In genomic region chr7:6855563-6856131, GRCh38 we compare ENCODE assay signal across 8 cellular contexts. TPM values are rescaled to one million over a fixed set of nuclear protein-coding genes. Genes with fewer than 3 reads are reported as not detected.
A peak's percentile ranks its signal among the peaks of the same experiment; 100 is the strongest.
DNase-seq lines count a peak whose midpoint lies in the region; ATAC-seq, FAIRE-seq and TF ChIP-seq lines count a peak whose summit lies in the region.
"Not testable (repeated sequence)": the region's sequence is repeated elsewhere in the genome, so short reads cannot be mapped to it uniquely, and the experiment has no call there.

No MANE protein-coding gene starts in this region.

- not testable (repeated sequence) for H3K27me3 Mint-ChIP-seq in activated naive CD8-positive, alpha-beta T cell treated with anti-CD3 and anti-CD28 coated beads, Interleukin-2, amount 10 ng/mL, durations not matched to agents 7 days and 5 days; osteocyte (ENCODE audit: unreplicated experiment)

- H3K9me3 ChIP-seq in BLaER1; HUES48 (ENCODE audit: control insufficient read depth, insufficient read depth, low read length); WERI-Rb-1 (ENCODE audit: severe bottlenecking); H1 (ENCODE audit: insufficient read depth in 2 of 2, low read depth in 1 of 2, low read length in 1 of 2); keratinocyte (ENCODE audit: control insufficient read depth, low read depth, low read length); thoracic aorta: not testable (repeated sequence)

- not testable (repeated sequence) for H4K91ac ChIP-seq in H1 (replicated peaks; ENCODE audit: insufficient read length, low read length)

- not testable (repeated sequence) for H3K27ac ChIP-seq in BLaER1; HUES48 (ENCODE audit: low read depth, low read length); WERI-Rb-1; H1 (ENCODE audit: low read depth, low read length); keratinocyte (ENCODE audit: control insufficient read depth, insufficient read depth, low read length); thoracic aorta

- peak overlapping the region; percentile 70 for H3K4me2 ChIP-seq in BLaER1
- peak overlapping the region; percentile 56 to 65 for H3K4me2 ChIP-seq in H1 (ENCODE audit: insufficient read depth in 1 of 2, low read depth in 2 of 2, low read length in 2 of 2)
- H3K4me2 ChIP-seq in keratinocyte (ENCODE audit: control insufficient read depth, extremely low read depth, insufficient read depth, low read depth, low read length): peak overlapping the region; percentile 58

- CTCF ChIA-PET in H1 (lab: Charles Lee; ENCODE audit: partially characterized antibody): interaction anchor here (0.7 to 1.2 kb wide), 2 partner anchors 248 to 699 kb away, joined by 3 read pairs; no protein-coding TSS in a partner anchor

- not testable (repeated sequence) for H2BK20ac ChIP-seq in H1 (ENCODE audit: low read length)

- H4K20me1 ChIP-seq in BLaER1; H1 (replicated peaks in 1 of 2; ENCODE audit: control insufficient read depth in 1 of 2, insufficient read depth in 2 of 2, low read length in 2 of 2); keratinocyte (ENCODE audit: control insufficient read depth, extremely low read depth, insufficient read depth, low read length): not testable (repeated sequence)

- H3K14ac ChIP-seq in H1 (ENCODE audit: insufficient read length): not testable (repeated sequence)

- H3K36me3 ChIP-seq in BLaER1; HUES48 (ENCODE audit: control insufficient read depth, insufficient read depth, low read length); WERI-Rb-1; H1 (ENCODE audit: control insufficient read depth in 2 of 4, insufficient read depth in 4 of 4, low read length in 3 of 4); keratinocyte (ENCODE audit: control insufficient read depth in 2 of 2, extremely low read depth in 1 of 2, insufficient read depth in 2 of 2, low read length in 2 of 2); thoracic aorta: not testable (repeated sequence)

- H3K79me2 ChIP-seq in H1 (ENCODE audit: control insufficient read depth in 1 of 2, insufficient read depth in 2 of 2, low read length in 2 of 2); keratinocyte (ENCODE audit: control insufficient read depth, insufficient read depth, low read length): not testable (repeated sequence)

- H3K18ac ChIP-seq in H1 (ENCODE audit: extremely low read depth, low read length): not testable (repeated sequence)

- H3K9me3 Mint-ChIP-seq in activated naive CD8-positive, alpha-beta T cell treated with anti-CD3 and anti-CD28 coated beads, Interleukin-2, amount 10 ng/mL, durations not matched to agents 7 days and 5 days; osteocyte (ENCODE audit: unreplicated experiment): not testable (repeated sequence)

- not testable (repeated sequence) for H3K4ac ChIP-seq in H1 (replicated peaks; ENCODE audit: insufficient read length, low read depth, low read length)

- POLR2A ChIA-PET in activated naive CD8-positive, alpha-beta T cell treated with anti-CD3 and anti-CD28 coated beads, Interleukin-2, amount 10 ng/mL, durations not matched to agents 7 days and 5 days (lab: Charles Lee); H1 (lab: Charles Lee; ENCODE audit: partially characterized antibody): not testable (repeated sequence)

- not testable (repeated sequence) for H3K23me2 ChIP-seq in H1 (ENCODE audit: low read depth, low read length)

- not testable (repeated sequence) for H3K36me3 Mint-ChIP-seq in activated naive CD8-positive, alpha-beta T cell treated with anti-CD3 and anti-CD28 coated beads, Interleukin-2, amount 10 ng/mL, durations not matched to agents 7 days and 5 days; osteocyte (ENCODE audit: unreplicated experiment)

- H3K56ac ChIP-seq in H1 (replicated peaks; ENCODE audit: insufficient read length, low read depth, low read length): not testable (repeated sequence)

- H3K23ac ChIP-seq in H1 (ENCODE audit: insufficient read length): not testable (repeated sequence)

- H3K9me1 ChIP-seq in keratinocyte (ENCODE audit: control insufficient read depth, extremely low read depth, insufficient read depth, low read length): not testable (repeated sequence)

- H3K27ac Mint-ChIP-seq in activated naive CD8-positive, alpha-beta T cell treated with anti-CD3 and anti-CD28 coated beads, Interleukin-2, amount 10 ng/mL, durations not matched to agents 7 days and 5 days; osteocyte (ENCODE audit: unreplicated experiment): not testable (repeated sequence)

- H2AK5ac ChIP-seq in H1 (ENCODE audit: low read depth, low read length): not testable (repeated sequence)

- not testable (repeated sequence) for H3K79me1 ChIP-seq in H1 (ENCODE audit: low read depth, low read length)

- 7% methylated on average over 18 of the region's 47 CpGs; no CpG with 5 or more reads in 1 of the 2 experiments for WGBS in H1 (ENCODE audit: extremely low coverage in 1 of 2, insufficient coverage in 1 of 2, insufficient read length in 1 of 2, insufficient replicate concordance in 2 of 2, low coverage in 1 of 2, low lambda C conversion rate in 2 of 2, missing lambda C conversion rate in 1 of 2), 2 experiments

- peaks cover 26% of the 10 kb centered on the region for H3K4me1 ChIP-seq in BLaER1
- not testable (repeated sequence) for H3K4me1 ChIP-seq in HUES48 (ENCODE audit: control insufficient read depth, insufficient read depth, low read length); H1 (replicated peaks in 1 of 4; ENCODE audit: control insufficient read depth in 3 of 4, insufficient read depth in 4 of 4, low read length in 3 of 4); keratinocyte (ENCODE audit: control insufficient read depth, extremely low read depth, insufficient read depth, low read length); thoracic aorta (ENCODE audit: control insufficient read depth in 1 of 2, low read depth in 2 of 2)

- TF ChIP-seq RAD21 in H1 (IDR thresholded peaks at IDR 0.05 in 1 of 2, conservative IDR thresholded peaks at IDR 0.05 in 1 of 2; ENCODE audit: low read depth in 2 of 2, low read length in 2 of 2): not testable (repeated sequence)

- TF ChIP-seq EP300 in H1 (IDR thresholded peaks at IDR 0.05; ENCODE audit: borderline replicate concordance in 1 of 2, low read depth in 2 of 2, low read length in 2 of 2): not testable (repeated sequence)

- H3K4me1 Mint-ChIP-seq in activated naive CD8-positive, alpha-beta T cell treated with anti-CD3 and anti-CD28 coated beads, Interleukin-2, amount 10 ng/mL, durations not matched to agents 7 days and 5 days; osteocyte (ENCODE audit: unreplicated experiment): not testable (repeated sequence)

- peaks cover 38% of the 10 kb centered on the region for H3K27me3 ChIP-seq in BLaER1
- not testable (repeated sequence) for H3K27me3 ChIP-seq in HUES48 (ENCODE audit: control insufficient read depth, insufficient read depth, low read length); WERI-Rb-1 (ENCODE audit: insufficient read depth, low read depth, severe bottlenecking); H1 (replicated peaks in 1 of 4; ENCODE audit: control insufficient read depth in 3 of 4, extremely low read depth in 1 of 4, insufficient read depth in 3 of 4, low read length in 3 of 4); keratinocyte (ENCODE audit: control insufficient read depth, extremely low read depth, insufficient read depth, low read length); thoracic aorta (replicated peaks; ENCODE audit: insufficient read depth)

- not testable (repeated sequence) for H3K9ac ChIP-seq in BLaER1; HUES48 (ENCODE audit: low read depth, low read length); H1 (replicated peaks in 1 of 4; ENCODE audit: extremely low read depth in 1 of 4, low read depth in 3 of 4, low read length in 3 of 4); keratinocyte (ENCODE audit: control insufficient read depth, extremely low read depth, insufficient read depth, low read length)

- FAIRE-seq in H1 (lab: Jason Lieb, UNC); keratinocyte (lab: Jason Lieb, UNC): not testable (repeated sequence)

- H4K5ac ChIP-seq in H1 (ENCODE audit: insufficient read length, low read depth, low read length): not testable (repeated sequence)

- H2BK120ac ChIP-seq in H1 (replicated peaks; ENCODE audit: low read depth, low read length): not testable (repeated sequence)

- H2BK15ac ChIP-seq in H1 (ENCODE audit: low read length): not testable (repeated sequence)

- dilution Hi-C loops in keratinocyte (cut with MboI; ENCODE audit: extremely low pct_ligation_motif_present, low sequenced_read_pairs): not testable (repeated sequence)

- DNase-seq in WERI-Rb-1; activated naive CD8-positive, alpha-beta T cell treated with anti-CD3 and anti-CD28 coated beads, Interleukin-2, amount 10 ng/mL, durations not matched to agents 7 days and 5 days; keratinocyte (ENCODE audit: low read depth, low spot score); osteocyte (ENCODE audit: extremely low spot score, unreplicated experiment); thoracic aorta (ENCODE audit: low spot score): not testable (repeated sequence)
- peak in 1 of 2 experiments; percentile 68 for DNase-seq in H1 (ENCODE audit: low read depth in 1 of 2, low spot score in 2 of 2)

- H4K8ac ChIP-seq in H1 (ENCODE audit: extremely low read depth, insufficient read depth, low read length): not testable (repeated sequence)

- not testable (repeated sequence) for H2AFZ ChIP-seq in H1 (ENCODE audit: low read length); keratinocyte (ENCODE audit: control insufficient read depth, low read length)

- TF ChIP-seq CTCF in WERI-Rb-1 (IDR thresholded peaks at IDR 0.05; ENCODE audit: low read depth, low read length): peak; percentile 18; the same call in 1 of the 2 replicates
- not testable (repeated sequence) for TF ChIP-seq CTCF in H1 (IDR thresholded peaks at IDR 0.05; ENCODE audit: control extremely low read depth in 1 of 3, insufficient read depth in 1 of 3, low read depth in 1 of 3, low read length in 3 of 3); keratinocyte (optimal IDR thresholded peaks at IDR 0.05 in 1 of 3, IDR thresholded peaks at IDR 0.05 in 1 of 3, conservative IDR thresholded peaks at IDR 0.05 in 1 of 3; ENCODE audit: extremely low read depth in 1 of 3, insufficient read depth in 2 of 3, low read length in 3 of 3); osteocyte (IDR thresholded peaks at IDR 0.05); thoracic aorta (IDR thresholded peaks at IDR 0.05)

- H2BK12ac ChIP-seq in H1 (ENCODE audit: low read depth, low read length): not testable (repeated sequence)

- H2BK5ac ChIP-seq in H1 (ENCODE audit: low read depth, low read length): not testable (repeated sequence)

- ATAC-seq in activated naive CD8-positive, alpha-beta T cell treated with anti-CD3 and anti-CD28 coated beads, Interleukin-2, amount 10 ng/mL, durations not matched to agents 7 days and 5 days (ENCODE audit: low read depth); thoracic aorta (ENCODE audit: insufficient number of reproducible peaks, low FRiP score, low read depth): not testable (repeated sequence)

- TF ChIP-seq POLR2A in H1 (IDR thresholded peaks at IDR 0.05; ENCODE audit: control extremely low read depth in 1 of 2, low read depth in 2 of 2, low read length in 2 of 2): not testable (repeated sequence)

- H3K4me3 Mint-ChIP-seq in activated naive CD8-positive, alpha-beta T cell treated with anti-CD3 and anti-CD28 coated beads, Interleukin-2, amount 10 ng/mL, durations not matched to agents 7 days and 5 days: peak overlapping the region; percentile 75
- H3K4me3 Mint-ChIP-seq in osteocyte (ENCODE audit: unreplicated experiment): peak overlapping the region; percentile 73

- H3K4me3 ChIP-seq in BLaER1 (peak overlapping the region; percentile 61), HUES48 (ENCODE audit: low read depth, low read length) (peak overlapping the region; percentile 64), WERI-Rb-1 (ENCODE audit: low read depth, low read length) (peak overlapping the region; percentile 41), H1 (ENCODE audit: extremely low read depth in 1 of 4, insufficient read depth in 2 of 4, low read depth in 3 of 4, low read length in 4 of 4) (peak overlapping the region; percentile 33 to 67 (median 36); a peak in 6 of 8 replicates), thoracic aorta (peak overlapping the region; percentile 65)
- H3K4me3 ChIP-seq in keratinocyte (ENCODE audit: control insufficient read depth in 2 of 3, extremely low read depth in 1 of 3, insufficient read depth in 2 of 3, low read depth in 1 of 3, low read length in 3 of 3): not testable (repeated sequence)

RNA-seq across cellular contexts. Expression of gene CCZ1B, which starts 29.6 kb away (rescaled TPM):
- total RNA-seq in activated naive CD8-positive, alpha-beta T cell treated with anti-CD3 and anti-CD28 coated beads, Interleukin-2, amount 10 ng/mL, durations not matched to agents 7 days and 5 days: 10 to 100 TPM; 64.0 to 87.4 TPM
- total RNA-seq in H1 (2021; fragmentation: NEBNext Ultra II Directional; extraction: Animal tissue kit (Norgen Biotek cat#: 25700)): 55.2 and 58.2 TPM in 2 replicates
- polyA plus RNA-seq in H1 (2011; rRNA removed) (8.3 and 18.0 TPM in 2 replicates), keratinocyte (24.3 to 42.7 TPM (median 27.8 TPM) in 3 replicates)
- 34.3 TPM for polyA plus RNA-seq in H1 (2011; cell fraction: cytosol; rRNA removed)
- polyA plus RNA-seq in H1 (2011; cell fraction: nucleus; rRNA removed): 11.7 TPM
- 35.6 to 61.5 TPM (median 54.6 TPM) in 4 replicates for polyA plus RNA-seq in H1 (2012, experiment 1 of 2)
- polyA plus RNA-seq in H1 (2012, experiment 2 of 2): 2.1 TPM
- polyA plus RNA-seq in H1 (2013, experiment 1 of 2): 14.2 TPM
- polyA plus RNA-seq in H1 (2013, experiment 2 of 2): 12.6 TPM
- 17.1 and 19.7 TPM in 2 replicates for polyA minus RNA-seq in H1 (2011; rRNA and poly(A)+ RNA removed)
- polyA minus RNA-seq in H1 (2011; cell fraction: cytosol; rRNA and poly(A)+ RNA removed): 18.1 TPM
- polyA minus RNA-seq in H1 (2011; cell fraction: nucleus; rRNA and poly(A)+ RNA removed): 22.4 TPM
- polyA plus RNA-seq in keratinocyte (2011; ENCODE audit: low read depth): 322 TPM
- polyA plus RNA-seq in keratinocyte (2011; cell fraction: cytosol; rRNA removed): 31.8 and 39.9 TPM in 2 replicates
- 25.6 and 40.4 TPM in 2 replicates for polyA plus RNA-seq in keratinocyte (2011; cell fraction: nucleus; rRNA removed)
- polyA plus RNA-seq in keratinocyte (2012; ENCODE audit: low replicate concordance): 38.0 and 43.1 TPM in 2 replicates
- 4.3 to 17.0 TPM (median 8.3 TPM) in 3 replicates for polyA minus RNA-seq in keratinocyte
- 24.6 TPM for polyA minus RNA-seq in keratinocyte (2011; cell fraction: cytosol; rRNA and poly(A)+ RNA removed)
- 9.8 and 13.3 TPM in 2 replicates for polyA minus RNA-seq in keratinocyte (2011; cell fraction: nucleus; rRNA and poly(A)+ RNA removed)
- total RNA-seq in osteocyte (69.3 and 70.2 TPM in 2 replicates), thoracic aorta (10 to 100 TPM; 33.7 to 76.2 TPM)
